In genomic region chr11:65446446-65447277, GRCh38 we compare ENCODE assay signal across 9 cellular contexts. TPM values are rescaled to one million over a fixed set of nuclear protein-coding genes. Genes with fewer than 3 reads are reported as not detected.
DNase-seq lines count a peak whose midpoint lies in the region; ATAC-seq and TF ChIP-seq lines count a peak whose summit lies in the region.
"Had no signal": no experiment of that assay in that cellular context is flagged by ENCODE, and none has a peak within 500 bp of the region (broad histone marks: within the 10 kb centered on the region; RNA-seq: fewer than 3 reads in every experiment).

No MANE protein-coding gene starts in this region.

- no peaks in the 10 kb centered on the region for H3K9me2 ChIP-seq in MM.1S (replicated peaks; ENCODE audit: insufficient read depth, low read length)

- H3K36me3 ChIP-seq in A673 (ENCODE audit: insufficient read depth, low read length, poor library complexity, severe bottlenecking) (no peaks in the 10 kb centered on the region), MM.1S (replicated peaks; ENCODE audit: insufficient read depth, low read length) (no peaks in the 10 kb centered on the region), mucosa of descending colon (ENCODE audit: low read depth) (no peaks in the 10 kb centered on the region)

- H3K9ac ChIP-seq in MM.1S (ENCODE audit: low read length), result no peak overlapping the region

- H2AFZ ChIP-seq in MM.1S (ENCODE audit: low read length), result no peak overlapping the region

- peaks cover 8% of the 10 kb centered on the region for H3K79me2 ChIP-seq in MM.1S (ENCODE audit: low read length)

- H3K9me3 ChIP-seq in A673 (ENCODE audit: low read depth, low read length, poor library complexity, severe bottlenecking) (no peaks in the 10 kb centered on the region), MM.1S (replicated peaks; ENCODE audit: insufficient read depth, low read length) (no peaks in the 10 kb centered on the region), mucosa of descending colon (no peaks in the 10 kb centered on the region)

- H3K4me2 ChIP-seq in MM.1S (ENCODE audit: low read depth, low read length), result no peak overlapping the region

- POLR2A ChIA-PET in A673 (lab: Charles Lee; ENCODE audit: low non-redundant PET), result interaction anchor here (0.8 kb wide), 1 partner anchor 24 kb away, joined by 3 read pairs; no protein-coding TSS in a partner anchor

- peaks cover 56% of the 10 kb centered on the region for H3F3A ChIP-seq in MM.1S (ENCODE audit: insufficient read depth, low read length)

- H3K27ac ChIP-seq in A673 (ENCODE audit: low read depth, low read length, poor library complexity, severe bottlenecking), result peak overlapping the region; percentile 37
- H3K27ac ChIP-seq in MM.1S (ENCODE audit: low read length), result peak overlapping the region; percentile 0; the same call in 1 of the 2 replicates
- peak overlapping the region; percentile 23 to 82 for H3K27ac ChIP-seq in coronary artery

- CTCF ChIA-PET in A673 (lab: Charles Lee), result no interaction called here

- no peak overlapping the region for H3K4me3 ChIP-seq in A673 (ENCODE audit: low read depth, low read length, poor library complexity, severe bottlenecking)
- no peak overlapping the region for H3K4me3 ChIP-seq in MM.1S (ENCODE audit: low read length)
- H3K4me3 ChIP-seq in coronary artery, result no peak overlapping the region
- H3K4me3 ChIP-seq in mucosa of descending colon, result no peak overlapping the region

- H3K27me3 ChIP-seq in A673 (replicated peaks; ENCODE audit: insufficient read depth, low read depth, low read length, poor library complexity), result no peaks in the 10 kb centered on the region
- H3K27me3 ChIP-seq in MM.1S (replicated peaks; ENCODE audit: insufficient read depth, low read length), result no peaks in the 10 kb centered on the region

- ATAC-seq in mucosa of descending colon (peak; percentile 3), HG03439 (IDR thresholded peaks at IDR 0.05; ENCODE audit: unreplicated experiment) (no peak)

- no peaks in the 10 kb centered on the region for H3K4me1 ChIP-seq in A673 (ENCODE audit: insufficient read depth, low read length, poor library complexity, severe bottlenecking)
- H3K4me1 ChIP-seq in MM.1S (ENCODE audit: low read length), result peaks cover 14% of the 10 kb centered on the region
- no peaks in the 10 kb centered on the region for H3K4me1 ChIP-seq in mucosa of descending colon (ENCODE audit: low read depth)

- TF ChIP-seq CTCF in A673 (conservative IDR thresholded peaks at IDR 0.05; ENCODE audit: low read depth, low read length) (no peak), MM.1S (IDR thresholded peaks at IDR 0.05; ENCODE audit: low read length) (no peak), coronary artery (IDR thresholded peaks at IDR 0.05) (no peak), mucosa of descending colon (IDR thresholded peaks at IDR 0.05) (no peak)

- peaks cover 8% of the 10 kb centered on the region; the same call in 1 of the 2 replicates for H4K20me1 ChIP-seq in MM.1S (ENCODE audit: insufficient read depth, low read length)

- intact Hi-C loops in A673 (cut with micrococcal nuclease; ENCODE audit: unreplicated experiment) (no loop called here), mucosa of descending colon (cut with DNase I, micrococcal nuclease) (no loop called here)

- BruUV-seq in A673 (replicated peaks; lab: Mats Ljungman, UMichigan), result no TSS peak

- DNase-seq in A673 (ENCODE audit: low spot score), result no peak
- no peak for DNase-seq in MM.1S
- peak; percentile 85 for DNase-seq in coronary artery (ENCODE audit: low spot score)
- DNase-seq in mucosa of descending colon, result no peak
- DNase-seq in amniotic stem cell (lab: John Stamatoyannopoulos, UW), result no peak
- no peak for DNase-seq in DMS153 (lab: John Stamatoyannopoulos, UW)
- no peak for DNase-seq in NCI-H345 (lab: John Stamatoyannopoulos, UW)
- DNase-seq: activated CD4-positive, alpha-beta T cell treated with anti-CD3 and anti-CD28 coated beads, Interleukin-2, amount 50 U/mL, for 1 hour had no signal

RNA-seq across cellular contexts. Expression of gene NEAT1, which starts 24.1 kb away (rescaled TPM):
- total RNA-seq in A673 (2021), result 196 and 211 TPM in 2 replicates
- total RNA-seq in mucosa of descending colon, result 1,000 to 10,000 TPM; 1,133 to 1,409 (median 1,237) TPM

RNA-seq across cellular contexts. Expression of gene MALAT1, which starts 52.2 kb away (rescaled TPM):
- total RNA-seq in A673 (2021) (4,586 and 4,701 TPM in 2 replicates), mucosa of descending colon (over 10,000 TPM; 10,779 to 14,350 (median 11,224) TPM)

Comparison
In these comparisons a context has a peak if more than half of its experiments do, and no peak if none do; other contexts are left out.
1. H3K27ac ChIP-seq: peak in every context shown above with its lines; median percentile 52 in coronary artery; 37 in A673; 0 in MM.1S.